1 cellular context compared by ENCODE assay signal in genomic region chr20:58330692-58331091, GRCh38.
TF ChIP-seq lines count a peak whose summit lies in the region.

No MANE protein-coding gene starts in this region.

TF ChIP-seq in GM12878, 131 proteins besides CTCF, POLR2A, EP300 and RAD21:
- TF ChIP-seq LARP7 (IDR thresholded peaks at IDR 0.05) (no peak), CREM (IDR thresholded peaks at IDR 0.05; ENCODE audit: low read depth) (no peak), CBFB (IDR thresholded peaks at IDR 0.05; ENCODE audit: low read depth) (no peak), ATF3 (IDR thresholded peaks at IDR 0.05; ENCODE audit: borderline replicate concordance, extremely low read depth, low read depth, low read length) (no peak), RUNX3 (IDR thresholded peaks at IDR 0.05; ENCODE audit: low read length) (no peak), IRF5 (IDR thresholded peaks at IDR 0.05; ENCODE audit: borderline replicate concordance) (no peak), SREBF1 (IDR thresholded peaks at IDR 0.05; ENCODE audit: low read length) (no peak), CHD2 (IDR thresholded peaks at IDR 0.05; ENCODE audit: borderline replicate concordance, low read depth, low read length) (no peak), ZZZ3 (IDR thresholded peaks at IDR 0.05; ENCODE audit: control insufficient read depth, insufficient read length, low read depth) (no peak), NR2C2 (IDR thresholded peaks at IDR 0.05; ENCODE audit: borderline replicate concordance, control insufficient read depth, insufficient read length, low read depth) (no peak), CUX1 (IDR thresholded peaks at IDR 0.05; ENCODE audit: insufficient replicate concordance, low read depth, low read length) (no peak), IRF4 (IDR thresholded peaks at IDR 0.05; ENCODE audit: low read depth, low read length) (no peak), POLR2AphosphoS2 (IDR thresholded peaks at IDR 0.05; ENCODE audit: low read depth, low read length) (no peak), MEF2B (IDR thresholded peaks at IDR 0.05; ENCODE audit: partially characterized antibody, poor library complexity, severe bottlenecking) (no peak)
TF ChIP-seq in GM12878: peak in this region for 0.
